Comparison of ENCODE assay signal across 8 cellular contexts in genomic region chr15:40743921-40744809, GRCh38.
DNase-seq lines count a peak whose midpoint lies in the region; ATAC-seq lines count a peak whose summit lies in the region.

No MANE protein-coding gene starts in this region.

- DNase-seq in NOMO-1 treated with DMSO at 0.1 percent for 48 hours (lab: John Stamatoyannopoulos, UW; ENCODE audit: unreplicated experiment): peak; percentile 18
- no peak for DNase-seq in NOMO-1 treated with dmso at 0.1 percent for 144 hours (lab: John Stamatoyannopoulos, UW; ENCODE audit: unreplicated experiment)
- peak; percentile 21 to 35 for DNase-seq in activated CD4-positive, alpha-beta T cell treated with anti-CD3 and anti-CD28 coated beads, Interleukin-2, amount 50 U/mL, for 24 hours (ENCODE audit: low read depth in 1 of 2, low spot score in 1 of 2)
- DNase-seq in fibroblast of peridontal ligament (ENCODE audit: extremely low read depth): peak; percentile 67
- DNase-seq in stimulated activated CD4-positive, alpha-beta T cell treated with anti-CD3 and anti-CD28 coated beads, Interleukin-4, amount 100 ng/mL, for 4 hours: peak; percentile 28 to 58
- no peak for DNase-seq in NCI-H748 (lab: John Stamatoyannopoulos, UW; ENCODE audit: unreplicated experiment)
- DNase-seq in DMS53 treated with DMSO at 0.1 percent for 48 hours (lab: John Stamatoyannopoulos, UW; ENCODE audit: unreplicated experiment): no peak

- ATAC-seq in HG03354 (IDR thresholded peaks at IDR 0.05; ENCODE audit: poor library complexity, severe bottlenecking, unreplicated experiment): no peak

Comparison
In these comparisons a context has a peak if more than half of its experiments do, and no peak if none do; other contexts are left out.
1. DNase-seq: peak in NOMO-1 treated with DMSO at 0.1 percent for 48 hours (single experiment), activated CD4-positive, alpha-beta T cell treated with anti-CD3 and anti-CD28 coated beads, Interleukin-2, amount 50 U/mL, for 24 hours (2 of 2), fibroblast of peridontal ligament (single experiment) and stimulated activated CD4-positive, alpha-beta T cell treated with anti-CD3 and anti-CD28 coated beads, Interleukin-4, amount 100 ng/mL, for 4 hours (2 of 2); none in NOMO-1 treated with dmso at 0.1 percent for 144 hours (single experiment), NCI-H748 (single experiment) and DMS53 treated with DMSO at 0.1 percent for 48 hours (single experiment).